Comparison of ENCODE assay signal across 9 cellular contexts in genomic region chr3:111561902-111562301, GRCh38. TPM values are rescaled to one million over a fixed set of nuclear protein-coding genes. Genes with fewer than 3 reads are reported as not detected.
"Had no signal": no experiment of that assay in that cellular context is flagged by ENCODE, and none has a peak within 500 bp of the region (broad histone marks: within the 10 kb centered on the region; RNA-seq: fewer than 3 reads in every experiment).

No MANE protein-coding gene starts in this region.

RNA-seq across cellular contexts. Expression of gene CD96, which starts 19.9 kb away (rescaled TPM):
- total RNA-seq: endothelial cell of umbilical vein, epithelial cell of proximal tubule, fibroblast of lung, osteocyte had no signal
- polyA plus RNA-seq: endothelial cell of umbilical vein had no signal

RNA-seq across cellular contexts. Expression of gene ZBED2, which starts 33.2 kb away (rescaled TPM):
- total RNA-seq: endothelial cell of umbilical vein, fibroblast of lung, left colon, left ventricle myocardium inferior, osteocyte, sciatic nerve, transverse colon had no signal
- polyA plus RNA-seq: endothelial cell of umbilical vein, heart right ventricle had no signal
